In genomic region chr10:126906704-126907422, GRCh38 we compare ENCODE assay signal across 10 cellular contexts. TPM values are rescaled to one million over a fixed set of nuclear protein-coding genes. Genes with fewer than 3 reads are reported as not detected.
DNase-seq lines count a peak whose midpoint lies in the region; ATAC-seq and TF ChIP-seq lines count a peak whose summit lies in the region.
"Had no signal": no experiment of that assay in that cellular context is flagged by ENCODE, and none has a peak within 500 bp of the region (broad histone marks: within the 10 kb centered on the region; RNA-seq: fewer than 3 reads in every experiment).

No MANE protein-coding gene starts in this region.

- H3K27ac ChIP-seq in parathyroid adenoma, result no peak overlapping the region

- TF ChIP-seq CTCF in BJ (IDR thresholded peaks at IDR 0.05; ENCODE audit: insufficient read depth, low read depth, low read length) (no peak), WI38 (IDR thresholded peaks at IDR 0.05; ENCODE audit: low read depth, low read length) (no peak), fibroblast of pulmonary artery (IDR thresholded peaks at IDR 0.05; ENCODE audit: low read length, missing control alignments) (no peak), parathyroid adenoma (IDR thresholded peaks at IDR 0.05) (no peak)

- CTCF ChIA-PET in BJ (lab: Yijun Ruan, JAX), result interaction anchor here (0.7 to 0.8 kb wide), 2 partner anchors 36 to 151 kb away, joined by 3 read pairs; no protein-coding TSS in a partner anchor

- ATAC-seq in GM18502 (IDR thresholded peaks at IDR 0.05; ENCODE audit: poor library complexity, unreplicated experiment), result no peak

- peak overlapping the region; percentile 60 for H3K4me2 ChIP-seq in parathyroid adenoma (ENCODE audit: low read length)

- no peak for DNase-seq in BJ (ENCODE audit: low read depth)
- DNase-seq in fibroblast of pulmonary artery (ENCODE audit: low read depth), result no peak
- DNase-seq in NCI-H187 (lab: John Stamatoyannopoulos, UW), result no peak
- no peak for DNase-seq in medulla oblongata (ENCODE audit: extremely low spot score)
- DNase-seq in NOMO-1 treated with dmso at 0.1 percent for 144 hours (lab: John Stamatoyannopoulos, UW; ENCODE audit: unreplicated experiment), result no peak
- DNase-seq: NCI-H1436 had no signal

- H3K36me3 ChIP-seq in BJ (ENCODE audit: control insufficient read depth, insufficient read depth, low read length) (peaks cover under 1% of the 10 kb centered on the region), parathyroid adenoma (ENCODE audit: control insufficient read depth, insufficient read depth, low read length) (no peaks in the 10 kb centered on the region)

- H3K4me1 ChIP-seq in parathyroid adenoma, result peaks cover 5% of the 10 kb centered on the region

- H3K4me3 ChIP-seq in BJ (ENCODE audit: low read depth, low read length) (peak overlapping the region; percentile 86), WI38 (ENCODE audit: low read depth, low read length) (peak overlapping the region; percentile 73), fibroblast of pulmonary artery (replicated peaks; ENCODE audit: low read depth, low read length) (peak overlapping the region; percentile 74), parathyroid adenoma (ENCODE audit: low read depth, low read length) (peak overlapping the region; percentile 46)

- H3K9me3 ChIP-seq in parathyroid adenoma (ENCODE audit: control insufficient read depth, low read length), result no peaks in the 10 kb centered on the region
- H3K9me3 ChIP-seq: body of pancreas had no signal

- no peak overlapping the region for H3K9ac ChIP-seq in parathyroid adenoma

- H3K79me2 ChIP-seq in parathyroid adenoma, result peaks cover 17% of the 10 kb centered on the region

- H2AFZ ChIP-seq in parathyroid adenoma, result no peak overlapping the region

- no peaks in the 10 kb centered on the region for H3K27me3 ChIP-seq in BJ (ENCODE audit: control insufficient read depth, insufficient read depth, low read length)
- no peaks in the 10 kb centered on the region for H3K27me3 ChIP-seq in parathyroid adenoma (ENCODE audit: control insufficient read depth, insufficient read depth, low read length)
- H3K27me3 ChIP-seq: body of pancreas had no signal

- POLR2A ChIA-PET in BJ (lab: Charles Lee), result no interaction called here

RNA-seq across cellular contexts. Expression of gene DOCK1, which starts 1.6 kb away (rescaled TPM):
- 20.0 and 24.9 TPM in 2 replicates for polyA plus RNA-seq in BJ (2011; rRNA removed)
- 45.4 and 52.6 TPM in 2 replicates for polyA minus RNA-seq in BJ (2011; rRNA and poly(A)+ RNA removed)
